Comparison of ENCODE assay signal across 23 cellular contexts in the genomic region with DNA sequence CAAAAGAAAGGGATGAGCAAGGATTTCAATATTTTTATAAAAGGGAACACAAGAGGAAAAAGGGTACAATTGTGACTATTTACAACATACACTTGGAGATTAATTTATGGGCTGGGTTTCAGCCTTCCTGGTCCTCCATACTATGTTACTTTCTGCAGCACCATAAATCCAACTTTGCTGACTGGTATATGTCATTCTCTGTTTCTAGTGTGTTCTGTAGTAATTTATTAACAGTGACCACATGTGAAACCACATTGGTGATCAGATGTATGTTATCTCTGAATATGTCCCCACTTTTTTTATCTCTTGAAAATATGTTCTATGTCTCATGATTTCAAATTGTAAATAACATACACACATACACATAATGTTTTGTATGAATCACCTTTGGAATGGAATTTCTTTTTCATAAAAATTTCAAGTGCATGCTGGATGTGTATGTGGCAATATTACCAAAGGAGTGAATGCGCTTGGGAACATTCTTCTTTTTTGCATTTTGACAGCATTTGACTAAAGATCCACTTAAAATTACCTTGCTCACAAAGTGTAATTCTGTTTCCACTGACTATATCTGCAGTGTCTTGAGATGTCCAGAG.
"Had no signal": no experiment of that assay in that cellular context is flagged by ENCODE, and none has a peak within 500 bp of the region (broad histone marks: within the 10 kb centered on the region; RNA-seq: fewer than 3 reads in every experiment).

No MANE protein-coding gene starts in this region.

- H3K36me3 Mint-ChIP-seq: mesothelial cell of epicardium, natural killer cell, neural progenitor cell had no signal

- H3K4me3 Mint-ChIP-seq: memory B cell, mesothelial cell of epicardium, natural killer cell, neural progenitor cell had no signal

- H3K9me3 Mint-ChIP-seq: memory B cell, mesothelial cell of epicardium, natural killer cell, neural progenitor cell had no signal

- H3K9me3 ChIP-seq: gastrocnemius medialis, left ventricle myocardium inferior, lower lobe of right lung, ovary, prostate gland, stomach, tibial artery, upper lobe of left lung, uterus had no signal

- ATAC-seq: esophagus mucosa, gastrocnemius medialis, left cardiac atrium, lower lobe of right lung, natural killer cell, sciatic nerve had no signal

- H3K4me3 ChIP-seq: gastrocnemius medialis, left ventricle myocardium inferior, lower lobe of right lung, neural progenitor cell, ovary, prostate gland, stomach, tibial artery, upper lobe of left lung, uterus had no signal

- H3K36me3 ChIP-seq: gastrocnemius medialis, left ventricle myocardium inferior, lower lobe of right lung, neural progenitor cell, ovary, prostate gland, stomach, tibial artery, upper lobe of left lung, uterus had no signal

- H3K9ac ChIP-seq: neural progenitor cell had no signal

- DNase-seq: cortex of kidney; effector memory CD4-positive, alpha-beta T cell; gastrocnemius medialis; kidney; left cardiac atrium; left ventricle myocardium inferior; lower lobe of right lung; natural killer cell; ovary; retina; stimulated activated CD4-positive, alpha-beta T cell treated with anti-CD3 and anti-CD28 coated beads, Interleukin-2, amount 100 ng/mL, for 24 hours; stimulated activated naive CD4-positive, alpha-beta T cell; stomach; tibial artery; upper lobe of left lung; uterus had no signal

- FAIRE-seq: endometrium, kidney had no signal

- H3K27ac ChIP-seq: gastrocnemius medialis, left ventricle myocardium inferior, lower lobe of right lung, neural progenitor cell, ovary, prostate gland, stomach, tibial artery, upper lobe of left lung, uterus had no signal

- H3K27me3 ChIP-seq: gastrocnemius medialis, ovary, stomach, upper lobe of left lung, uterus had no signal

- H3K27ac Mint-ChIP-seq: memory B cell, mesothelial cell of epicardium, natural killer cell, neural progenitor cell had no signal

- H3K4me1 ChIP-seq: prostate gland, uterus had no signal
